In the genomic region with DNA sequence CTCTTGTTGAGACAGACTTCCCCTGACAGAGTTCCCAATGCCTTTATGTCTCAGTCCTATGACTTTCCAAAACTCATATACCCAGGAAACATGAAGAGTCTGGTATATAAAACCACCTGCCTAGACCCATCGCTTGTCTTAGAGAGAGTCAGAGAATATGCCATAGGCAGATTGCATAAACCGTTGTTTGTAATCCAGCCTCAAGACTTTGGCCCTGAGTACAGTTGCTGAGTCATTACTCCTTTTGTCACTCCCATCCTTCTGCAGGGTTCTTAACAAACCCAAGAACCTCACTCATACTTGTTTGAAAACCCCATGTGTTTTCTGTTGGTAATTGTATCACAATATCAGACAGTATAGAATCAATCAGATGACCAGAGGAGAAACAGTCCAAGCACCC, we compare ENCODE assay signal across 19 cellular contexts.
DNase-seq lines count a peak whose midpoint lies in the region; TF ChIP-seq lines count a peak whose summit lies in the region.
"Had no signal": no experiment of that assay in that cellular context is flagged by ENCODE, and none has a peak within 500 bp of the region (broad histone marks: within the 10 kb centered on the region; RNA-seq: fewer than 3 reads in every experiment).

No MANE protein-coding gene starts in this region.

- H3K4me1 Mint-ChIP-seq in MCF 10A (ENCODE audit: insufficient read depth, unreplicated experiment) = peaks cover 27% of the 10 kb centered on the region
- no peaks in the 10 kb centered on the region for H3K4me1 Mint-ChIP-seq in activated T-helper 1 cell treated with anti-CD3 and anti-CD28 coated beads, Interleukin-12 subunit alpha, Interleukin-12 subunit beta, Interleukin-2, Interleukin-4 antibody, amounts not matched to agents 30 ng/mL and 10 ng/mL and 1 ng/mL, durations not matched to agents 14 hours and 24 hours and 36 hours (ENCODE audit: low read depth)
- H3K4me1 Mint-ChIP-seq: activated CD4-positive, alpha-beta T cell treated with anti-CD3 and anti-CD28 coated beads, Interleukin-2, amount 10 ng/mL, durations not matched to agents 24 days and 14 days; activated naive CD8-positive, alpha-beta T cell treated with anti-CD3 and anti-CD28 coated beads, Interleukin-2, amount 10 ng/mL, durations not matched to agents 7 days and 5 days had no signal

- H3K27ac ChIP-seq in breast epithelium (no peak overlapping the region), fibroblast of lung (ENCODE audit: insufficient read depth, low read length) (no peak overlapping the region), esophagus squamous epithelium (no peak overlapping the region)
- H3K27ac ChIP-seq: HL-60, KMS-11, SJCRH30 had no signal

- no peaks in the 10 kb centered on the region for H3K27me3 ChIP-seq in breast epithelium
- no peaks in the 10 kb centered on the region for H3K27me3 ChIP-seq in fibroblast of lung (ENCODE audit: control insufficient read depth, insufficient read depth, low read length)
- no peaks in the 10 kb centered on the region for H3K27me3 ChIP-seq in esophagus squamous epithelium
- H3K27me3 ChIP-seq: SJCRH30 had no signal

- H3K36me3 Mint-ChIP-seq in MCF 10A (ENCODE audit: insufficient read depth, unreplicated experiment) = no peaks in the 10 kb centered on the region
- no peaks in the 10 kb centered on the region for H3K36me3 Mint-ChIP-seq in activated T-helper 1 cell treated with anti-CD3 and anti-CD28 coated beads, Interleukin-12 subunit alpha, Interleukin-12 subunit beta, Interleukin-2, Interleukin-4 antibody, amounts not matched to agents 30 ng/mL and 10 ng/mL and 1 ng/mL, durations not matched to agents 14 hours and 24 hours and 36 hours (ENCODE audit: low read depth)
- H3K36me3 Mint-ChIP-seq: activated naive CD8-positive, alpha-beta T cell treated with anti-CD3 and anti-CD28 coated beads, Interleukin-2, amount 10 ng/mL, durations not matched to agents 7 days and 5 days had no signal

- WGBS in esophagus squamous epithelium, 2 donors = 38% methylated on average over 2 of the region's 2 CpGs

- H3K4me2 ChIP-seq in fibroblast of lung (ENCODE audit: extremely low read depth, insufficient read depth, low read length) = no peak overlapping the region
- H3K4me2 ChIP-seq: KMS-11 had no signal

- H3K9ac ChIP-seq in fibroblast of lung (ENCODE audit: insufficient read depth, low read length) = no peak overlapping the region
- H3K9ac ChIP-seq: KMS-11 had no signal

- no peak overlapping the region for H3K27ac Mint-ChIP-seq in MCF 10A (ENCODE audit: low read depth, unreplicated experiment)
- no peak overlapping the region for H3K27ac Mint-ChIP-seq in activated T-helper 1 cell treated with anti-CD3 and anti-CD28 coated beads, Interleukin-12 subunit alpha, Interleukin-12 subunit beta, Interleukin-2, Interleukin-4 antibody, amounts not matched to agents 30 ng/mL and 10 ng/mL and 1 ng/mL, durations not matched to agents 14 hours and 24 hours and 36 hours
- H3K27ac Mint-ChIP-seq: activated CD4-positive, alpha-beta T cell treated with anti-CD3 and anti-CD28 coated beads, Interleukin-2, amount 10 ng/mL, durations not matched to agents 24 days and 14 days; activated naive CD8-positive, alpha-beta T cell treated with anti-CD3 and anti-CD28 coated beads, Interleukin-2, amount 10 ng/mL, durations not matched to agents 7 days and 5 days; CD4-positive, alpha-beta T cell had no signal

- peaks cover 15% of the 10 kb centered on the region for H3K27me3 Mint-ChIP-seq in MCF 10A (ENCODE audit: insufficient read depth, unreplicated experiment)
- H3K27me3 Mint-ChIP-seq in activated T-helper 1 cell treated with anti-CD3 and anti-CD28 coated beads, Interleukin-12 subunit alpha, Interleukin-12 subunit beta, Interleukin-2, Interleukin-4 antibody, amounts not matched to agents 30 ng/mL and 10 ng/mL and 1 ng/mL, durations not matched to agents 14 hours and 24 hours and 36 hours (ENCODE audit: insufficient read depth) = peaks cover 2% of the 10 kb centered on the region
- H3K27me3 Mint-ChIP-seq: activated CD4-positive, alpha-beta T cell treated with anti-CD3 and anti-CD28 coated beads, Interleukin-2, amount 10 ng/mL, durations not matched to agents 24 days and 14 days; activated naive CD8-positive, alpha-beta T cell treated with anti-CD3 and anti-CD28 coated beads, Interleukin-2, amount 10 ng/mL, durations not matched to agents 7 days and 5 days had no signal

- no peaks in the 10 kb centered on the region for H3K36me3 ChIP-seq in breast epithelium
- no peaks in the 10 kb centered on the region for H3K36me3 ChIP-seq in fibroblast of lung (ENCODE audit: control insufficient read depth, insufficient read depth, low read length)
- H3K36me3 ChIP-seq in esophagus squamous epithelium = no peaks in the 10 kb centered on the region
- H3K36me3 ChIP-seq: SJCRH30 had no signal

- H2AFZ ChIP-seq in fibroblast of lung (ENCODE audit: low read length) = no peak overlapping the region

- H3K9me3 ChIP-seq in breast epithelium (no peaks in the 10 kb centered on the region), fibroblast of lung (ENCODE audit: control insufficient read depth, insufficient read depth, low read depth, low read length) (no peaks in the 10 kb centered on the region), esophagus squamous epithelium (no peaks in the 10 kb centered on the region)
- H3K9me3 ChIP-seq: SJCRH30 had no signal

- H4K20me1 ChIP-seq in fibroblast of lung (ENCODE audit: control insufficient read depth, extremely low read depth, insufficient read depth, low read length) = no peaks in the 10 kb centered on the region

- no TSS peak for BruUV-seq in MCF 10A (replicated peaks; lab: Mats Ljungman, UMichigan)

- DNase-seq in MCF 10A (ENCODE audit: unreplicated experiment) (peak; percentile 73), breast epithelium (ENCODE audit: low spot score in 2 of 2) (no peak), SIG-M5 (lab: John Stamatoyannopoulos, UW) (peak; percentile 21), fibroblast of lung (ENCODE audit: low read depth in 2 of 2) (peak; percentile 34 to 51), esophagus squamous epithelium (lab: John Stamatoyannopoulos, UW) (no peak), ureter (ENCODE audit: low spot score) (no peak), midbrain (lab: John Stamatoyannopoulos, UW) (no peak)
- no peak for DNase-seq in activated T-helper 1 cell treated with anti-CD3 and anti-CD28 coated beads, Interleukin-12 subunit alpha, Interleukin-12 subunit beta, Interleukin-2, Interleukin-4 antibody, amounts not matched to agents 30 ng/mL and 10 ng/mL and 1 ng/mL, durations not matched to agents 14 hours and 24 hours and 36 hours (ENCODE audit: low spot score)
- DNase-seq: activated CD4-positive, alpha-beta T cell treated with anti-CD3 and anti-CD28 coated beads, Interleukin-2, amount 10 ng/mL, durations not matched to agents 24 days and 14 days; activated naive CD8-positive, alpha-beta T cell treated with anti-CD3 and anti-CD28 coated beads, Interleukin-2, amount 10 ng/mL, durations not matched to agents 7 days and 5 days; activated T-cell treated with anti-CD3 and anti-CD28 coated beads, Interleukin-2, amount 50 U/mL, for 1 hour; CD4-positive, alpha-beta T cell; EL; NCI-H2081; posterior cingulate gyrus; stimulated activated CD4-positive, alpha-beta T cell treated with anti-CD3 and anti-CD28 coated beads, Interleukin-12 subunit alpha, Interleukin-12 subunit beta, amount 100 ng/mL, for 4 hours had no signal

- TF ChIP-seq POLR2A in breast epithelium (IDR thresholded peaks at IDR 0.05) = no peak
- no peak for TF ChIP-seq POLR2A in esophagus squamous epithelium (IDR thresholded peaks at IDR 0.05)

- no peaks in the 10 kb centered on the region for H3K4me1 ChIP-seq in breast epithelium
- H3K4me1 ChIP-seq in fibroblast of lung (ENCODE audit: control insufficient read depth, extremely low read depth, insufficient read depth, low read length) = no peaks in the 10 kb centered on the region
- H3K4me1 ChIP-seq in esophagus squamous epithelium = peaks cover 0 to 4% (median 3%) of the 10 kb centered on the region in 3 donors
- H3K4me1 ChIP-seq: SJCRH30 had no signal

- H3K9me3 Mint-ChIP-seq in MCF 10A (ENCODE audit: unreplicated experiment) = no peaks in the 10 kb centered on the region
- no peaks in the 10 kb centered on the region for H3K9me3 Mint-ChIP-seq in activated T-helper 1 cell treated with anti-CD3 and anti-CD28 coated beads, Interleukin-12 subunit alpha, Interleukin-12 subunit beta, Interleukin-2, Interleukin-4 antibody, amounts not matched to agents 30 ng/mL and 10 ng/mL and 1 ng/mL, durations not matched to agents 14 hours and 24 hours and 36 hours
- H3K9me3 Mint-ChIP-seq: activated CD4-positive, alpha-beta T cell treated with anti-CD3 and anti-CD28 coated beads, Interleukin-2, amount 10 ng/mL, durations not matched to agents 24 days and 14 days; activated naive CD8-positive, alpha-beta T cell treated with anti-CD3 and anti-CD28 coated beads, Interleukin-2, amount 10 ng/mL, durations not matched to agents 7 days and 5 days; CD4-positive, alpha-beta T cell had no signal

- CTCF ChIA-PET in MCF 10A (lab: Yijun Ruan, JAX) = interaction anchor here (0.6 to 2.3 kb wide), 9 partner anchors 17 to 1506 kb away, joined by 3 to 18 read pairs (median 4); no protein-coding TSS in a partner anchor

- no peak overlapping the region for H3K4me3 ChIP-seq in breast epithelium
- no peak overlapping the region for H3K4me3 ChIP-seq in fibroblast of lung (replicated peaks in 1 of 4; ENCODE audit: control extremely low read depth in 1 of 4, insufficient read depth in 1 of 4, low read depth in 3 of 4, low read length in 4 of 4)
- no peak overlapping the region for H3K4me3 ChIP-seq in esophagus squamous epithelium
- H3K4me3 ChIP-seq: SJCRH30 had no signal

- intact Hi-C loops in MCF 10A (cut with micrococcal nuclease) (loop anchor here (5.0 kb wide), 2 partner anchors 288 to 1058 kb away; no protein-coding TSS in a partner anchor), breast epithelium (cut with DNase I; ENCODE audit: low total_unique reads) (no loop called here), esophagus squamous epithelium (cut with DNase I) (no loop called here)
- intact Hi-C loops in activated T-helper 1 cell treated with anti-CD3 and anti-CD28 coated beads, Interleukin-12 subunit alpha, Interleukin-12 subunit beta, Interleukin-2, Interleukin-4 antibody, amounts not matched to agents 30 ng/mL and 10 ng/mL and 1 ng/mL, durations not matched to agents 14 hours and 24 hours and 36 hours (cut with micrococcal nuclease) = loop anchor here (2.0 kb wide), 1 partner anchor 1249 kb away; no protein-coding TSS in a partner anchor

- H3K4me3 Mint-ChIP-seq in MCF 10A (ENCODE audit: unreplicated experiment) = no peak overlapping the region
- H3K4me3 Mint-ChIP-seq in activated T-helper 1 cell treated with anti-CD3 and anti-CD28 coated beads, Interleukin-12 subunit alpha, Interleukin-12 subunit beta, Interleukin-2, Interleukin-4 antibody, amounts not matched to agents 30 ng/mL and 10 ng/mL and 1 ng/mL, durations not matched to agents 14 hours and 24 hours and 36 hours = no peak overlapping the region
- H3K4me3 Mint-ChIP-seq: activated CD4-positive, alpha-beta T cell treated with anti-CD3 and anti-CD28 coated beads, Interleukin-2, amount 10 ng/mL, durations not matched to agents 24 days and 14 days; activated naive CD8-positive, alpha-beta T cell treated with anti-CD3 and anti-CD28 coated beads, Interleukin-2, amount 10 ng/mL, durations not matched to agents 7 days and 5 days; CD4-positive, alpha-beta T cell had no signal

- TF ChIP-seq CTCF in MCF 10A (IDR thresholded peaks at IDR 0.05; ENCODE audit: unreplicated experiment) (no peak), breast epithelium (IDR thresholded peaks at IDR 0.05) (no peak), fibroblast of lung (conservative IDR thresholded peaks at IDR 0.05 in 1 of 2, IDR thresholded peaks at IDR 0.05 in 1 of 2; ENCODE audit: low read depth in 1 of 2, low read length in 2 of 2) (no peak), esophagus squamous epithelium (IDR thresholded peaks at IDR 0.05) (no peak)

- no peaks in the 10 kb centered on the region for H3K79me2 ChIP-seq in fibroblast of lung (ENCODE audit: control insufficient read depth, insufficient read depth, low read length)

- POLR2A ChIA-PET in MCF 10A (lab: Yijun Ruan, JAX) = no interaction called here

Comparison
In these comparisons a context has a peak if more than half of its experiments do, and no peak if none do; other contexts are left out.
1. DNase-seq: peak in MCF 10A (single experiment), SIG-M5 (single experiment) and fibroblast of lung (2 of 2); none in breast epithelium (0 of 2), activated T-helper 1 cell treated with anti-CD3 and anti-CD28 coated beads, Interleukin-12 subunit alpha, Interleukin-12 subunit beta, Interleukin-2, Interleukin-4 antibody, amounts not matched to agents 30 ng/mL and 10 ng/mL and 1 ng/mL, durations not matched to agents 14 hours and 24 hours and 36 hours (single experiment), esophagus squamous epithelium (single experiment), ureter (single experiment) and midbrain (single experiment).
2. intact Hi-C loops: an anchor here in MCF 10A (5.0 kb wide) and activated T-helper 1 cell treated with anti-CD3 and anti-CD28 coated beads, Interleukin-12 subunit alpha, Interleukin-12 subunit beta, Interleukin-2, Interleukin-4 antibody, amounts not matched to agents 30 ng/mL and 10 ng/mL and 1 ng/mL, durations not matched to agents 14 hours and 24 hours and 36 hours (2.0 kb wide); none called in breast epithelium and esophagus squamous epithelium.